In the genomic region with DNA sequence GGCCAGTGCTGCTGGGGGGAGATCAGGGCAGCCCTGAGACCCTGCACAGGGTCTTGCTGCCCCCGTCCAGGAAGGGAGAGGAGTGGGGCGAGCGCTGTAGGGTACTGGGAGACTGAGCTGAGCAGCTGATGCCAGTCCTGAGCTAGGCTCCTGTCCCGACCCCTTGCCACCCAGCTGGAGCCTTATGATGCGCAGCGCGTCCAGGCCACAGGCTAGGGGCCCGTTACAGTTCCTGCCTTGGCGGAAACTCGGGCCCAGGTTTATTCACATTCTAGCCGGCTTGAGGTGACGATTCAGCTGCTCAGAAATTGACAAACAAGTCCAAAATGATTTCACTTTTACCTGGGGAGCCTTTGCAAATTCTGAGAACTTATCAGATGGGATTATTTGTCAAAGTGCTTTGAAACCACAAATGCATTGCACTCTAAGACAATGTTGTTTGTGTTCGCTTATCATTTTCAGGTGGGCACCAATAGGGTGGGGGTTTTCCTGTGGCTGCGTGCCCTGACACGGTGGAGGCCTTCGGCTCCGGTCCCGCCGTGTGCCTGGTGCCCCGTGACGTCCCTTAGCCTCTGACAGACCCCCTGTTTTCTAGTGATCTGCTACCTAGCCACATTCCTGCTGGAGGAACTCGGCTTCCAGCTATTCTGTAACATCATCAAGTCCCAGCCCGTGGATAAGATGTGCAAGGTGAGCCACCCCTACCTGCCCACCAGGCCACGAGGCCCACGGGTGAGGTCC, we compare ENCODE assay signal across 28 cellular contexts. TPM values are rescaled to one million over a fixed set of nuclear protein-coding genes. Genes with fewer than 3 reads are reported as not detected.
"Had no signal": no experiment of that assay in that cellular context is flagged by ENCODE, and none has a peak within 500 bp of the region (broad histone marks: within the 10 kb centered on the region; RNA-seq: fewer than 3 reads in every experiment).

No MANE protein-coding gene starts in this region.

- H3K4me1 ChIP-seq: esophagus squamous epithelium, lower lobe of right lung, prostate gland, right atrium auricular region, upper lobe of left lung had no signal

- ATAC-seq: effector memory CD8-positive, alpha-beta T cell; left colon; lower lobe of right lung; natural killer cell treated with Interleukin-12 subunit alpha and Interleukin-12 subunit beta and Interleukin-15 and Interleukin-18, amount 100 ng/mL, for 72 hours; stimulated activated naive B cell treated with anti-CD40 and anti-IgM and Interleukin-4, amounts not matched to agents 10 μg/mL and 1 μg/mL and 100 μg/mL, for 72 hours had no signal

- H3K36me3 ChIP-seq: esophagus squamous epithelium, left ventricle myocardium inferior, lower lobe of right lung, prostate gland, right atrium auricular region, thoracic aorta, tibial nerve, upper lobe of left lung had no signal

- H3K4me3 ChIP-seq: esophagus squamous epithelium, left ventricle myocardium inferior, lower lobe of right lung, prostate gland, right atrium auricular region, skin epidermis, thoracic aorta, tibial nerve, upper lobe of left lung had no signal

- H3K27me3 Mint-ChIP-seq: effector memory CD8-positive, alpha-beta T cell; natural killer cell treated with Interleukin-12 subunit alpha and Interleukin-12 subunit beta and Interleukin-15 and Interleukin-18, amount 100 ng/mL, for 72 hours; stimulated activated naive CD8-positive, alpha-beta T cell treated with anti-CD3 and anti-CD28 coated beads, Interleukin-15, Interleukin-2, amounts not matched to agents 100 ng/mL and 50 ng/mL, for 24 hours had no signal

- H3K27me3 ChIP-seq: esophagus squamous epithelium, right atrium auricular region, tibial nerve, upper lobe of left lung had no signal

- H3K9me3 ChIP-seq: esophagus squamous epithelium, left ventricle myocardium inferior, lower lobe of right lung, prostate gland, right atrium auricular region, thoracic aorta, tibial nerve, upper lobe of left lung had no signal

- DNase-seq: cerebellar nuclear complex; cortex of kidney; effector memory CD8-positive, alpha-beta T cell; erythroblast; esophagus squamous epithelium; foreskin melanocyte; head of caudate nucleus; left colon; left ventricle myocardium inferior; lower lobe of right lung; stimulated activated CD4-positive, alpha-beta T cell treated with anti-CD3 and anti-CD28 coated beads, Interleukin-15, amount 100 ng/mL, for 24 hours; stimulated activated CD4-positive, alpha-beta T cell treated with anti-CD3 and anti-CD28 coated beads, Interleukin-2, amount 100 ng/mL, for 48 hours; stimulated activated naive B cell treated with anti-CD40 and anti-IgM and Interleukin-4, amounts not matched to agents 10 μg/mL and 1 μg/mL and 100 μg/mL, for 72 hours had no signal

- H3K27ac Mint-ChIP-seq: effector memory CD8-positive, alpha-beta T cell; natural killer cell treated with Interleukin-12 subunit alpha and Interleukin-12 subunit beta and Interleukin-15 and Interleukin-18, amount 100 ng/mL, for 72 hours; stimulated activated naive B cell treated with anti-CD40 and anti-IgM and Interleukin-4, amounts not matched to agents 10 μg/mL and 1 μg/mL and 100 μg/mL, for 72 hours; stimulated activated naive CD8-positive, alpha-beta T cell treated with anti-CD3 and anti-CD28 coated beads, Interleukin-15, Interleukin-2, amounts not matched to agents 100 ng/mL and 50 ng/mL, for 24 hours had no signal

- H3K27ac ChIP-seq: esophagus squamous epithelium, left ventricle myocardium inferior, lower lobe of right lung, prostate gland, right atrium auricular region, skin epidermis, thoracic aorta, tibial nerve, upper lobe of left lung had no signal

- H3K4me3 Mint-ChIP-seq: effector memory CD8-positive, alpha-beta T cell; natural killer cell treated with Interleukin-12 subunit alpha and Interleukin-12 subunit beta and Interleukin-15 and Interleukin-18, amount 100 ng/mL, for 72 hours; neural crest cell; stimulated activated naive B cell treated with anti-CD40 and anti-IgM and Interleukin-4, amounts not matched to agents 10 μg/mL and 1 μg/mL and 100 μg/mL, for 72 hours; stimulated activated naive CD8-positive, alpha-beta T cell treated with anti-CD3 and anti-CD28 coated beads, Interleukin-15, Interleukin-2, amounts not matched to agents 100 ng/mL and 50 ng/mL, for 24 hours had no signal

- H3K36me3 Mint-ChIP-seq: natural killer cell treated with Interleukin-12 subunit alpha and Interleukin-12 subunit beta and Interleukin-15 and Interleukin-18, amount 100 ng/mL, for 72 hours; stimulated activated naive B cell treated with anti-CD40 and anti-IgM and Interleukin-4, amounts not matched to agents 10 μg/mL and 1 μg/mL and 100 μg/mL, for 72 hours had no signal

- FAIRE-seq: endometrium, urothelium cell line had no signal

- H3K9me3 Mint-ChIP-seq: effector memory CD8-positive, alpha-beta T cell; natural killer cell treated with Interleukin-12 subunit alpha and Interleukin-12 subunit beta and Interleukin-15 and Interleukin-18, amount 100 ng/mL, for 72 hours; neural crest cell; stimulated activated naive B cell treated with anti-CD40 and anti-IgM and Interleukin-4, amounts not matched to agents 10 μg/mL and 1 μg/mL and 100 μg/mL, for 72 hours; stimulated activated naive CD8-positive, alpha-beta T cell treated with anti-CD3 and anti-CD28 coated beads, Interleukin-15, Interleukin-2, amounts not matched to agents 100 ng/mL and 50 ng/mL, for 24 hours had no signal

RNA-seq across cellular contexts. Expression of a gene that starts 18.9 kb away (rescaled TPM):
- total RNA-seq: dermis microvascular lymphatic vessel endothelial cell; glomerular endothelial cell; kidney epithelial cell; left ventricle myocardium inferior; natural killer cell treated with Interleukin-12 subunit alpha and Interleukin-12 subunit beta and Interleukin-15 and Interleukin-18, amount 100 ng/mL, for 72 hours; neural crest cell; osteocyte; right atrium auricular region; thoracic aorta; tibial nerve had no signal
